In genomic region chr5:139268364-139269202, GRCh38 we compare ENCODE assay signal across 14 cellular contexts. TPM values are rescaled to one million over a fixed set of nuclear protein-coding genes. Genes with fewer than 3 reads are reported as not detected.
DNase-seq lines count a peak whose midpoint lies in the region; ATAC-seq, FAIRE-seq and TF ChIP-seq lines count a peak whose summit lies in the region.
"Had no signal": no experiment of that assay in that cellular context is flagged by ENCODE, and none has a peak within 500 bp of the region (broad histone marks: within the 10 kb centered on the region; RNA-seq: fewer than 3 reads in every experiment).

No MANE protein-coding gene starts in this region.

- H3K9me2 ChIP-seq in PC-3 (replicated peaks; ENCODE audit: low read length): no peaks in the 10 kb centered on the region

- H3K27ac ChIP-seq in PC-3 (ENCODE audit: low read length) (no peak overlapping the region), heart left ventricle (peak overlapping the region; percentile 44 to 79 (median 72)), kidney (ENCODE audit: low read depth in 2 of 2, low read length in 2 of 2) (no peak overlapping the region)
- H3K27ac ChIP-seq: coronary artery, SJSA1, skin epidermis had no signal

- peak; percentile 23; the same call in 1 of the 2 replicates for TF ChIP-seq CTCF in PC-3 (conservative IDR thresholded peaks at IDR 0.05; ENCODE audit: low read depth, low read length)
- TF ChIP-seq CTCF in heart left ventricle (IDR thresholded peaks at IDR 0.05): peak in 3 of 12 donors; percentile 29 to 43 (median 42)
- TF ChIP-seq CTCF in kidney (IDR thresholded peaks at IDR 0.05; ENCODE audit: borderline replicate concordance, extremely low read depth, insufficient read depth): no peak

- H3K36me3 Mint-ChIP-seq in stimulated activated naive B cell treated with anti-CD40 and anti-IgM and Interleukin-4, amounts not matched to agents 10 μg/mL and 1 μg/mL and 100 μg/mL, for 72 hours: peaks cover 0 to 2% of the 10 kb centered on the region in 2 donors

- H3K4me3 Mint-ChIP-seq in stimulated activated naive B cell treated with anti-CD40 and anti-IgM and Interleukin-4, amounts not matched to agents 10 μg/mL and 1 μg/mL and 100 μg/mL, for 72 hours: peak overlapping the region; percentile 33 to 41
- H3K4me3 Mint-ChIP-seq: stimulated activated naive CD8-positive, alpha-beta T cell treated with anti-CD3 and anti-CD28 coated beads, Interleukin-15, amount 100 ng/mL, for 72 hours had no signal

- H2AFZ ChIP-seq in PC-3 (ENCODE audit: low read length): no peak overlapping the region

- H3K4me1 ChIP-seq in PC-3 (ENCODE audit: insufficient read depth, low read length) (peaks cover 20% of the 10 kb centered on the region), heart left ventricle (peaks cover 3 to 52% (median 24%) of the 10 kb centered on the region in 12 donors), kidney (ENCODE audit: control insufficient read depth in 1 of 2, insufficient read depth in 1 of 2, low read depth in 1 of 2, low read length in 2 of 2) (peaks cover 12 to 17% of the 10 kb centered on the region in 2 donors)

- intact Hi-C loops in PC-3 (cut with micrococcal nuclease): no loop called here
- intact Hi-C loops in heart left ventricle (cut with DNase I): loop anchor here in 6 of 10 donors (5.0 to 10.0 kb wide), 6 partner anchors 174 to 694 kb away; partner anchors contain the start of gene HSPA9 (in 1 of the 6)
- intact Hi-C loops in kidney (cut with DNase I): no loop called here

- peaks cover 25 to 43% of the 10 kb centered on the region in 2 donors for H3K4me1 Mint-ChIP-seq in stimulated activated naive B cell treated with anti-CD40 and anti-IgM and Interleukin-4, amounts not matched to agents 10 μg/mL and 1 μg/mL and 100 μg/mL, for 72 hours

- WGBS in heart left ventricle, 4 donors: 47 to 51% (median 49%) methylated on average over 5 of the region's 5 CpGs

- H3F3A ChIP-seq in PC-3 (ENCODE audit: low read length, unreplicated experiment): no peaks in the 10 kb centered on the region

- H3K36me3 ChIP-seq in PC-3 (ENCODE audit: low read depth, low read length) (no peaks in the 10 kb centered on the region), heart left ventricle (no peaks in the 10 kb centered on the region), kidney (ENCODE audit: control insufficient read depth in 1 of 2, insufficient read depth in 2 of 2, low read length in 2 of 2) (no peaks in the 10 kb centered on the region)
- H3K36me3 ChIP-seq: SJSA1 had no signal

- CTCF ChIA-PET in PC-3 (lab: Charles Lee): interaction anchor here (0.5 to 0.6 kb wide), 2 partner anchors 13 to 70 kb away, joined by 4 to 19 read pairs; no protein-coding TSS in a partner anchor

- no TSS peak for BruUV-seq in PC-3 (replicated peaks; lab: Mats Ljungman, UMichigan)

- FAIRE-seq in kidney (lab: Jason Lieb, UNC): no peak

- H4K20me1 ChIP-seq in PC-3 (ENCODE audit: low read length): no peaks in the 10 kb centered on the region

- POLR2A ChIA-PET in PC-3 (lab: Charles Lee; ENCODE audit: unreplicated experiment): interaction anchor here (0.6 to 0.7 kb wide), 2 partner anchors 510 to 693 kb away, joined by 3 to 4 read pairs; no protein-coding TSS in a partner anchor

- H3K27me3 ChIP-seq in PC-3 (ENCODE audit: low read length): no peaks in the 10 kb centered on the region
- no peaks in the 10 kb centered on the region for H3K27me3 ChIP-seq in heart left ventricle
- H3K27me3 ChIP-seq: SJSA1 had no signal

- H3K9ac ChIP-seq in PC-3 (ENCODE audit: low read length) (no peak overlapping the region), kidney (ENCODE audit: low read length in 2 of 2) (no peak overlapping the region)

- H3K4me3 ChIP-seq in PC-3 (ENCODE audit: low read length) (no peak overlapping the region), heart left ventricle (peak overlapping the region in 1 of 12 donors; percentile 17), kidney (ENCODE audit: low read length in 2 of 2) (no peak overlapping the region)
- H3K4me3 ChIP-seq: coronary artery, SJSA1, skin epidermis had no signal

- no peak; the same call in 1 of the 2 replicates for ATAC-seq in PC-3
- peak in 2 of 4 donors; percentile 27 to 46 for ATAC-seq in heart left ventricle
- ATAC-seq in stimulated activated naive B cell treated with anti-CD40 and anti-IgM and Interleukin-4, amounts not matched to agents 10 μg/mL and 1 μg/mL and 100 μg/mL, for 72 hours (replicated peaks): peak; percentile 23 to 51
- no peak for ATAC-seq in GM21526 (IDR thresholded peaks at IDR 0.05; ENCODE audit: low FRiP score, unreplicated experiment)
- ATAC-seq: stimulated activated naive CD8-positive, alpha-beta T cell treated with anti-CD3 and anti-CD28 coated beads, Interleukin-15, amount 100 ng/mL, for 72 hours had no signal

- H3K27me3 Mint-ChIP-seq in stimulated activated naive B cell treated with anti-CD40 and anti-IgM and Interleukin-4, amounts not matched to agents 10 μg/mL and 1 μg/mL and 100 μg/mL, for 72 hours: peaks cover 0 to 4% of the 10 kb centered on the region in 2 donors
- H3K27me3 Mint-ChIP-seq: stimulated activated naive CD8-positive, alpha-beta T cell treated with anti-CD3 and anti-CD28 coated beads, Interleukin-15, amount 100 ng/mL, for 72 hours had no signal

- H3K9me3 ChIP-seq in PC-3 (ENCODE audit: low read length) (no peaks in the 10 kb centered on the region), heart left ventricle (no peaks in the 10 kb centered on the region), kidney (ENCODE audit: control insufficient read depth in 1 of 2, low read length in 2 of 2) (no peaks in the 10 kb centered on the region)
- H3K9me3 ChIP-seq: SJSA1 had no signal

- DNase-seq in SIG-M5 treated with dmso at 0.1 percent for 504 hours (lab: John Stamatoyannopoulos, UW; ENCODE audit: unreplicated experiment) (peak; percentile 43), SIG-M5 (lab: John Stamatoyannopoulos, UW) (no peak), PC-3 (no peak), heart left ventricle (no peak), kidney (no peak)
- DNase-seq in stimulated activated naive B cell treated with anti-CD40 and anti-IgM and Interleukin-4, amounts not matched to agents 10 μg/mL and 1 μg/mL and 100 μg/mL, for 72 hours: no peak
- no peak for DNase-seq in activated CD8-positive, alpha-beta memory T cell treated with anti-CD3 and anti-CD28 coated beads, Interleukin-2, amount 50 U/mL, for 4 hours
- DNase-seq: activated T-cell treated with anti-CD3 and anti-CD28 coated beads for 4 hours; AML-193; stimulated activated naive CD8-positive, alpha-beta T cell treated with anti-CD3 and anti-CD28 coated beads, Interleukin-15, amount 100 ng/mL, for 72 hours had no signal

- H3K9me3 Mint-ChIP-seq in stimulated activated naive B cell treated with anti-CD40 and anti-IgM and Interleukin-4, amounts not matched to agents 10 μg/mL and 1 μg/mL and 100 μg/mL, for 72 hours: no peaks in the 10 kb centered on the region
- H3K9me3 Mint-ChIP-seq: stimulated activated naive CD8-positive, alpha-beta T cell treated with anti-CD3 and anti-CD28 coated beads, Interleukin-15, amount 100 ng/mL, for 72 hours had no signal

- H3K4me2 ChIP-seq in PC-3 (ENCODE audit: low read length): no peak overlapping the region

- no peak for TF ChIP-seq POLR2A in heart left ventricle (IDR thresholded peaks at IDR 0.05)

- peak overlapping the region; percentile 28 for H3K27ac Mint-ChIP-seq in stimulated activated naive B cell treated with anti-CD40 and anti-IgM and Interleukin-4, amounts not matched to agents 10 μg/mL and 1 μg/mL and 100 μg/mL, for 72 hours
- H3K27ac Mint-ChIP-seq: stimulated activated naive CD8-positive, alpha-beta T cell treated with anti-CD3 and anti-CD28 coated beads, Interleukin-15, amount 100 ng/mL, for 72 hours had no signal

- peaks cover 2% of the 10 kb centered on the region; the same call in 1 of the 2 replicates for H3K79me2 ChIP-seq in PC-3 (ENCODE audit: low read length)

RNA-seq across cellular contexts. Expression of gene MATR3, which starts 25.0 kb away (rescaled TPM):
- total RNA-seq in PC-3 (2014; rRNA removed) (139 and 162 TPM in 2 replicates), heart left ventricle (100 to 1,000 TPM; 133 to 208 (median 139) TPM), kidney (215 TPM)
- polyA plus RNA-seq in heart left ventricle (100 to 1,000 TPM in 1 of 2 donors, 10 to 100 TPM in 1; 97.2 to 115 TPM), kidney (ENCODE audit: insufficient read depth, low read depth, low replicate concordance) (124 TPM)

Comparison
In these comparisons a context has a peak if more than half of its experiments do, and no peak if none do; other contexts are left out.
1. ATAC-seq: peak in stimulated activated naive B cell treated with anti-CD40 and anti-IgM and Interleukin-4, amounts not matched to agents 10 μg/mL and 1 μg/mL and 100 μg/mL, for 72 hours (2 of 2); none in PC-3 (single experiment) and GM21526 (single experiment).
2. H3K27ac ChIP-seq: peak in heart left ventricle (12 of 12); none in PC-3 (single experiment) and kidney (0 of 2).
3. intact Hi-C loops: an anchor here in heart left ventricle (5.0 to 10.0 kb wide); none called in PC-3 and kidney.